1 cellular context compared by ENCODE assay signal in the genomic region with DNA sequence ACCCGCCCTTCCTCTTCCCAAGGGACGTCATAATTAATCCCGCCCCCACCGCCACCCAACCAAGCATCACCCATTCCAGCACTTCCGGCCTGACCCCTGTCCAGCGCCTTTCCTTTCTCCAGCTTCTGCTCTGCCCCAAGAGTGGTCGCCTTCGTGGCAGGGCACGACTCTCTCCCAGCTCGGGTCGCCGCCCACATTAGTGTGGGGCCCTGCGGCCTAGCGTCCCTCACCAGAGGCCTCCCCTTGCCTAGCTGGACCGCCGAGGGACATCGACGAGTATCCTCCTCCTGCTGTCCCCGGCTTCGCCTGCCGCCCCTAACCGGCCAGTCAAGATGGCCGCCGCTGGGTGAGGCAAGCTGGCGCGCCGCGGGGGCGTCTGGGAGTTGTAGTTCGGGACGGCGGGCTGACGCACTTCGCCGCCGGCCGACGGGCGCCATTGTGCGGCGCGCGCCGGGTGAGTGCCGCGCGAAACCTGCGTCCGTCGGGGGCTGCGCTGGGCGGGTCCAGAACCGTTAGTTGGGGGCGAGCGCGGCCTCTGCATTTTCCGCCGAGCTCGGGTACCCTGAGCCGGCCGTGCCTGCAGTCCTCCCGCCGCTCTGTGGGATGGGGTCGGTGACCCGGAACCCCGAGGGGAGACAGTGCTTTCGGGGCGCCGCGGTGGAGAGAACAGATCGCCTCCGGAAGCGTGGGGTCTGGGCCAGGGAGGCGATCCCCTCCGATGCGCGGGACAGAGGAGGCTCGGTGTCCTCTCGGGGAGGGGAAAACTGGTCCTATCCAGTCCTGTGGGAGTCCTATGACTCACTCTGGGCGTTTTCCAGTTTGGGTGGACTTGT.
TF ChIP-seq lines count a peak whose summit lies in the region.

A gene (plus strand): TSS at position 73 of the 833 bp plus-strand sequence. CDS start 905 bp downstream, outside the sequence.

TF ChIP-seq in HepG2, 621 proteins besides CTCF, POLR2A, EP300 and RAD21 (continued from another document and continues in another):
- TF ChIP-seq ZNF644 (CRISPR knock-in tag; IDR thresholded peaks at IDR 0.05; ENCODE audit: low read depth) (peak; percentile 65; the same call in 1 of the 2 replicates), ZNF501 (CRISPR knock-in tag; IDR thresholded peaks at IDR 0.05) (peak; percentile 98), POLR2AphosphoS2 (IDR thresholded peaks at IDR 0.05; ENCODE audit: low read depth, low read length) (peak; percentile 86), ZBTB42 (CRISPR knock-in tag; IDR thresholded peaks at IDR 0.05) (peak; percentile 68; the same call in 1 of the 2 replicates), NONO (IDR thresholded peaks at IDR 0.05) (no peak), NONO (CRISPR knock-in tag; conservative IDR thresholded peaks at IDR 0.05) (peak; percentile 98), ZEB1 (IDR thresholded peaks at IDR 0.05; ENCODE audit: insufficient replicate concordance, low read depth) (peak; percentile 47), MIER3 (CRISPR knock-in tag; IDR thresholded peaks at IDR 0.05; ENCODE audit: borderline replicate concordance) (no peak), PRMT3 (CRISPR knock-in tag; IDR thresholded peaks at IDR 0.05; ENCODE audit: borderline replicate concordance, low read depth) (no peak), ZSCAN20 (CRISPR knock-in tag; IDR thresholded peaks at IDR 0.05; ENCODE audit: borderline replicate concordance) (peak; percentile 70; the same call in 1 of the 2 replicates), ZFP41 (CRISPR knock-in tag; IDR thresholded peaks at IDR 0.05; ENCODE audit: borderline replicate concordance) (0 out of 2 replicates have a peak, but pooled peaks have one; percentile 38), ZNF343 (CRISPR knock-in tag; IDR thresholded peaks at IDR 0.05) (no peak; the same call in 1 of the 2 replicates), RBFOX2 (IDR thresholded peaks at IDR 0.05; ENCODE audit: low read depth, low read length) (peak; percentile 99), ZNF567 (CRISPR knock-in tag; IDR thresholded peaks at IDR 0.05; ENCODE audit: borderline replicate concordance) (no peak), JUN (CRISPR knock-in tag; IDR thresholded peaks at IDR 0.05) (no peak), ELF3 (CRISPR knock-in tag; IDR thresholded peaks at IDR 0.05) (peak; percentile 45; the same call in 1 of the 2 replicates), ZMYM2 (CRISPR knock-in tag; IDR thresholded peaks at IDR 0.05) (peak; percentile 16; the same call in 1 of the 2 replicates), KLF13 (CRISPR knock-in tag; IDR thresholded peaks at IDR 0.05) (0 out of 2 replicates have a peak, but pooled peaks have one; percentile 52), ZNF589 (CRISPR knock-in tag; conservative IDR thresholded peaks at IDR 0.05) (peak; percentile 87), ZSCAN29 (CRISPR knock-in tag; conservative IDR thresholded peaks at IDR 0.05) (peak; percentile 70; the same call in 1 of the 2 replicates), NR2F6 (IDR thresholded peaks at IDR 0.05) (0 out of 2 replicates have a peak, but pooled peaks have one; percentile 24), NR2F6 (CRISPR knock-in tag; IDR thresholded peaks at IDR 0.05) (peak; percentile 41), CREM (IDR thresholded peaks at IDR 0.05) (peak; percentile 85), CREM (CRISPR knock-in tag; IDR thresholded peaks at IDR 0.05) (no peak)
- TF ChIP-seq, protein P1, sequence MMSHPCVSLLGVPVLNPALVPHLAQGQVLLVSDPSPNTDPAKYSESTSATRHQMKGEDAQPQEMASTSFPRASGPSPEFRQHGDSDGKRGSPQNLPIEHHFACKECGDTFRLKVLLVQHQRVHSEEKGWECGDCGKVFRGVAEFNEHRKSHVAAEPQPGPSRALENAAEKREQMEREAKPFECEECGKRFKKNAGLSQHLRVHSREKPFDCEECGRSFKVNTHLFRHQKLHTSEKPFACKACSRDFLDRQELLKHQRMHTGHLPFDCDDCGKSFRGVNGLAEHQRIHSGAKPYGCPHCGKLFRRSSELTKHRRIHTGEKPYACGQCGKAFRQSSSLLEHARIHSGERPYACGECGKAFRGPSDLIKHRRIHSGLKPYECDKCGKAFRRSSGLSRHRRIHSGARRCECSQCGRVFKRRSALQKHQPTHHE (CRISPR knock-in tag; IDR thresholded peaks at IDR 0.05; ENCODE audit: borderline replicate concordance), result peak; percentile 93
- TF ChIP-seq, protein P2, sequence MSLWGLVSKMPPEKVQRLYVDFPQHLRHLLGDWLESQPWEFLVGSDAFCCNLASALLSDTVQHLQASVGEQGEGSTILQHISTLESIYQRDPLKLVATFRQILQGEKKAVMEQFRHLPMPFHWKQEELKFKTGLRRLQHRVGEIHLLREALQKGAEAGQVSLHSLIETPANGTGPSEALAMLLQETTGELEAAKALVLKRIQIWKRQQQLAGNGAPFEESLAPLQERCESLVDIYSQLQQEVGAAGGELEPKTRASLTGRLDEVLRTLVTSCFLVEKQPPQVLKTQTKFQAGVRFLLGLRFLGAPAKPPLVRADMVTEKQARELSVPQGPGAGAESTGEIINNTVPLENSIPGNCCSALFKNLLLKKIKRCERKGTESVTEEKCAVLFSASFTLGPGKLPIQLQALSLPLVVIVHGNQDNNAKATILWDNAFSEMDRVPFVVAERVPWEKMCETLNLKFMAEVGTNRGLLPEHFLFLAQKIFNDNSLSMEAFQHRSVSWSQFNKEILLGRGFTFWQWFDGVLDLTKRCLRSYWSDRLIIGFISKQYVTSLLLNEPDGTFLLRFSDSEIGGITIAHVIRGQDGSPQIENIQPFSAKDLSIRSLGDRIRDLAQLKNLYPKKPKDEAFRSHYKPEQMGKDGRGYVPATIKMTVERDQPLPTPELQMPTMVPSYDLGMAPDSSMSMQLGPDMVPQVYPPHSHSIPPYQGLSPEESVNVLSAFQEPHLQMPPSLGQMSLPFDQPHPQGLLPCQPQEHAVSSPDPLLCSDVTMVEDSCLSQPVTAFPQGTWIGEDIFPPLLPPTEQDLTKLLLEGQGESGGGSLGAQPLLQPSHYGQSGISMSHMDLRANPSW (CRISPR knock-in tag; IDR thresholded peaks at IDR 0.05; ENCODE audit: borderline replicate concordance), result peak; percentile 60; the same call in 1 of the 2 replicates
- TF ChIP-seq, protein P3, sequence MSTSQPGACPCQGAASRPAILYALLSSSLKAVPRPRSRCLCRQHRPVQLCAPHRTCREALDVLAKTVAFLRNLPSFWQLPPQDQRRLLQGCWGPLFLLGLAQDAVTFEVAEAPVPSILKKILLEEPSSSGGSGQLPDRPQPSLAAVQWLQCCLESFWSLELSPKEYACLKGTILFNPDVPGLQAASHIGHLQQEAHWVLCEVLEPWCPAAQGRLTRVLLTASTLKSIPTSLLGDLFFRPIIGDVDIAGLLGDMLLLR (CRISPR knock-in tag; IDR thresholded peaks at IDR 0.05), result peak; percentile 78
- TF ChIP-seq, protein P4, sequence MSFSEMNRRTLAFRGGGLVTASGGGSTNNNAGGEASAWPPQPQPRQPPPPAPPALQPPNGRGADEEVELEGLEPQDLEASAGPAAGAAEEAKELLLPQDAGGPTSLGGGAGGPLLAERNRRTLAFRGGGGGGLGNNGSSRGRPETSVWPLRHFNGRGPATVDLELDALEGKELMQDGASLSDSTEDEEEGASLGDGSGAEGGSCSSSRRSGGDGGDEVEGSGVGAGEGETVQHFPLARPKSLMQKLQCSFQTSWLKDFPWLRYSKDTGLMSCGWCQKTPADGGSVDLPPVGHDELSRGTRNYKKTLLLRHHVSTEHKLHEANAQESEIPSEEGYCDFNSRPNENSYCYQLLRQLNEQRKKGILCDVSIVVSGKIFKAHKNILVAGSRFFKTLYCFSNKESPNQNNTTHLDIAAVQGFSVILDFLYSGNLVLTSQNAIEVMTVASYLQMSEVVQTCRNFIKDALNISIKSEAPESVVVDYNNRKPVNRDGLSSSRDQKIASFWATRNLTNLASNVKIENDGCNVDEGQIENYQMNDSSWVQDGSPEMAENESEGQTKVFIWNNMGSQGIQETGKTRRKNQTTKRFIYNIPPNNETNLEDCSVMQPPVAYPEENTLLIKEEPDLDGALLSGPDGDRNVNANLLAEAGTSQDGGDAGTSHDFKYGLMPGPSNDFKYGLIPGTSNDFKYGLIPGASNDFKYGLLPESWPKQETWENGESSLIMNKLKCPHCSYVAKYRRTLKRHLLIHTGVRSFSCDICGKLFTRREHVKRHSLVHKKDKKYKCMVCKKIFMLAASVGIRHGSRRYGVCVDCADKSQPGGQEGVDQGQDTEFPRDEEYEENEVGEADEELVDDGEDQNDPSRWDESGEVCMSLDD (CRISPR knock-in tag; IDR thresholded peaks at IDR 0.05; ENCODE audit: borderline replicate concordance), result peak; percentile 83; the same call in 1 of the 2 replicates
- TF ChIP-seq, protein P5, sequence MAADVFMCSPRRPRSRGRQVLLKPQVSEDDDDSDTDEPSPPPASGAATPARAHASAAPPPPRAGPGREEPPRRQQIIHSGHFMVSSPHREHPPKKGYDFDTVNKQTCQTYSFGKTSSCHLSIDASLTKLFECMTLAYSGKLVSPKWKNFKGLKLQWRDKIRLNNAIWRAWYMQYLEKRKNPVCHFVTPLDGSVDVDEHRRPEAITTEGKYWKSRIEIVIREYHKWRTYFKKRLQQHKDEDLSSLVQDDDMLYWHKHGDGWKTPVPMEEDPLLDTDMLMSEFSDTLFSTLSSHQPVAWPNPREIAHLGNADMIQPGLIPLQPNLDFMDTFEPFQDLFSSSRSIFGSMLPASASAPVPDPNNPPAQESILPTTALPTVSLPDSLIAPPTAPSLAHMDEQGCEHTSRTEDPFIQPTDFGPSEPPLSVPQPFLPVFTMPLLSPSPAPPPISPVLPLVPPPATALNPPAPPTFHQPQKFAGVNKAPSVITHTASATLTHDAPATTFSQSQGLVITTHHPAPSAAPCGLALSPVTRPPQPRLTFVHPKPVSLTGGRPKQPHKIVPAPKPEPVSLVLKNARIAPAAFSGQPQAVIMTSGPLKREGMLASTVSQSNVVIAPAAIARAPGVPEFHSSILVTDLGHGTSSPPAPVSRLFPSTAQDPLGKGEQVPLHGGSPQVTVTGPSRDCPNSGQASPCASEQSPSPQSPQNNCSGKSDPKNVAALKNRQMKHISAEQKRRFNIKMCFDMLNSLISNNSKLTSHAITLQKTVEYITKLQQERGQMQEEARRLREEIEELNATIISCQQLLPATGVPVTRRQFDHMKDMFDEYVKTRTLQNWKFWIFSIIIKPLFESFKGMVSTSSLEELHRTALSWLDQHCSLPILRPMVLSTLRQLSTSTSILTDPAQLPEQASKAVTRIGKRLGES (CRISPR knock-in tag; IDR thresholded peaks at IDR 0.05; ENCODE audit: borderline replicate concordance), result no peak
- TF ChIP-seq, protein P6, sequence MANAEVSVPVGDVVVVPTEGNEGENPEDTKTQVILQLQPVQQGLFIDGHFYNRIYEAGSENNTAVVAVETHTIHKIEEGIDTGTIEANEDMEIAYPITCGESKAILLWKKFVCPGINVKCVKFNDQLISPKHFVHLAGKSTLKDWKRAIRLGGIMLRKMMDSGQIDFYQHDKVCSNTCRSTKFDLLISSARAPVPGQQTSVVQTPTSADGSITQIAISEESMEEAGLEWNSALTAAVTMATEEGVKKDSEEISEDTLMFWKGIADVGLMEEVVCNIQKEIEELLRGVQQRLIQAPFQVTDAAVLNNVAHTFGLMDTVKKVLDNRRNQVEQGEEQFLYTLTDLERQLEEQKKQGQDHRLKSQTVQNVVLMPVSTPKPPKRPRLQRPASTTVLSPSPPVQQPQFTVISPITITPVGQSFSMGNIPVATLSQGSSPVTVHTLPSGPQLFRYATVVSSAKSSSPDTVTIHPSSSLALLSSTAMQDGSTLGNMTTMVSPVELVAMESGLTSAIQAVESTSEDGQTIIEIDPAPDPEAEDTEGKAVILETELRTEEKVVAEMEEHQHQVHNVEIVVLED (CRISPR knock-in tag; IDR thresholded peaks at IDR 0.05; ENCODE audit: borderline replicate concordance), result peak; percentile 95
- TF ChIP-seq, protein P7, sequence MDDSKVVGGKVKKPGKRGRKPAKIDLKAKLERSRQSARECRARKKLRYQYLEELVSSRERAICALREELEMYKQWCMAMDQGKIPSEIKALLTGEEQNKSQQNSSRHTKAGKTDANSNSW (CRISPR knock-in tag; IDR thresholded peaks at IDR 0.05; ENCODE audit: borderline replicate concordance), result peak; percentile 99; the same call in 1 of the 2 replicates
- TF ChIP-seq, protein P8, sequence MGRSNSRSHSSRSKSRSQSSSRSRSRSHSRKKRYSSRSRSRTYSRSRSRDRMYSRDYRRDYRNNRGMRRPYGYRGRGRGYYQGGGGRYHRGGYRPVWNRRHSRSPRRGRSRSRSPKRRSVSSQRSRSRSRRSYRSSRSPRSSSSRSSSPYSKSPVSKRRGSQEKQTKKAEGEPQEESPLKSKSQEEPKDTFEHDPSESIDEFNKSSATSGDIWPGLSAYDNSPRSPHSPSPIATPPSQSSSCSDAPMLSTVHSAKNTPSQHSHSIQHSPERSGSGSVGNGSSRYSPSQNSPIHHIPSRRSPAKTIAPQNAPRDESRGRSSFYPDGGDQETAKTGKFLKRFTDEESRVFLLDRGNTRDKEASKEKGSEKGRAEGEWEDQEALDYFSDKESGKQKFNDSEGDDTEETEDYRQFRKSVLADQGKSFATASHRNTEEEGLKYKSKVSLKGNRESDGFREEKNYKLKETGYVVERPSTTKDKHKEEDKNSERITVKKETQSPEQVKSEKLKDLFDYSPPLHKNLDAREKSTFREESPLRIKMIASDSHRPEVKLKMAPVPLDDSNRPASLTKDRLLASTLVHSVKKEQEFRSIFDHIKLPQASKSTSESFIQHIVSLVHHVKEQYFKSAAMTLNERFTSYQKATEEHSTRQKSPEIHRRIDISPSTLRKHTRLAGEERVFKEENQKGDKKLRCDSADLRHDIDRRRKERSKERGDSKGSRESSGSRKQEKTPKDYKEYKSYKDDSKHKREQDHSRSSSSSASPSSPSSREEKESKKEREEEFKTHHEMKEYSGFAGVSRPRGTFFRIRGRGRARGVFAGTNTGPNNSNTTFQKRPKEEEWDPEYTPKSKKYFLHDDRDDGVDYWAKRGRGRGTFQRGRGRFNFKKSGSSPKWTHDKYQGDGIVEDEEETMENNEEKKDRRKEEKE (IDR thresholded peaks at IDR 0.05), result no peak
